In genomic region chr20:62922451-62922921, GRCh38 we compare ENCODE assay signal across 8 cellular contexts. TPM values are rescaled to one million over a fixed set of nuclear protein-coding genes. Genes with fewer than 3 reads are reported as not detected.
DNase-seq lines count a peak whose midpoint lies in the region; ATAC-seq, FAIRE-seq and TF ChIP-seq lines count a peak whose summit lies in the region.
"Had no signal": no experiment of that assay in that cellular context is flagged by ENCODE, and none has a peak within 500 bp of the region (broad histone marks: within the 10 kb centered on the region; RNA-seq: fewer than 3 reads in every experiment).

No MANE protein-coding gene starts in this region.

- H3K4me3 Mint-ChIP-seq in activated T-cell treated with anti-CD3 and anti-CD28 coated beads, Interleukin-2, amount 50 U/mL, for 72 hours: peak overlapping the region; percentile 84 to 95

- H3K36me3 Mint-ChIP-seq in activated T-cell treated with anti-CD3 and anti-CD28 coated beads, Interleukin-2, amount 50 U/mL, for 72 hours (ENCODE audit: insufficient read depth in 2 of 2): peaks cover 2 to 11% of the 10 kb centered on the region in 2 donors

- no peak for TF ChIP-seq POLR2A in stomach (IDR thresholded peaks at IDR 0.05)

- no peak overlapping the region for H3K4me3 ChIP-seq in OCI-LY1 (ENCODE audit: low read depth, low read length, poor library complexity, severe bottlenecking)
- H3K4me3 ChIP-seq in kidney (ENCODE audit: low read length in 2 of 2): no peak overlapping the region
- peak overlapping the region in 1 of 4 donors; percentile 15 for H3K4me3 ChIP-seq in stomach

- peak; percentile 6 to 17 for ATAC-seq in activated T-cell treated with anti-CD3 and anti-CD28 coated beads, Interleukin-2, amount 50 U/mL, for 72 hours (replicated peaks in 1 of 2)
- ATAC-seq in HG03139 (IDR thresholded peaks at IDR 0.05; ENCODE audit: unreplicated experiment): no peak

- H3K9me3 ChIP-seq in OCI-LY1 (ENCODE audit: low read length) (no peaks in the 10 kb centered on the region), kidney (ENCODE audit: control insufficient read depth in 1 of 2, low read length in 2 of 2) (no peaks in the 10 kb centered on the region), stomach (no peaks in the 10 kb centered on the region)

- H3K9ac ChIP-seq in OCI-LY1 (ENCODE audit: low read length) (no peak overlapping the region), kidney (ENCODE audit: low read length in 2 of 2) (no peak overlapping the region)

- H3K27ac ChIP-seq in OCI-LY1 (ENCODE audit: low read depth, low read length, poor library complexity, severe bottlenecking): no peak overlapping the region
- H3K27ac ChIP-seq in kidney (ENCODE audit: low read depth in 2 of 2, low read length in 2 of 2): peak overlapping the region; percentile 5 to 49
- peak overlapping the region in 4 of 5 donors; percentile 92 to 99 (median 98) for H3K27ac ChIP-seq in stomach

- H3K4me1 Mint-ChIP-seq in activated T-cell treated with anti-CD3 and anti-CD28 coated beads, Interleukin-2, amount 50 U/mL, for 72 hours (ENCODE audit: low read depth): peaks cover 87% of the 10 kb centered on the region

- H3K4me2 ChIP-seq in OCI-LY1 (ENCODE audit: low read length): peak overlapping the region; percentile 44; the same call in 1 of the 2 replicates

- intact Hi-C loops in kidney (cut with DNase I): no loop called here
- intact Hi-C loops in stomach (cut with DNase I; ENCODE audit: low total_unique reads): no loop called here

- peak overlapping the region; percentile 90 for H3K27ac Mint-ChIP-seq in activated T-cell treated with anti-CD3 and anti-CD28 coated beads, Interleukin-2, amount 50 U/mL, for 72 hours

- no peaks in the 10 kb centered on the region for H3K27me3 ChIP-seq in OCI-LY1 (ENCODE audit: insufficient read depth, low read length)
- no peaks in the 10 kb centered on the region for H3K27me3 ChIP-seq in stomach

- H3K79me2 ChIP-seq in OCI-LY1 (ENCODE audit: insufficient read depth, low read length): peaks cover 80% of the 10 kb centered on the region

- TF ChIP-seq EP300 in stomach (IDR thresholded peaks at IDR 0.05): no peak

- H3K27me3 Mint-ChIP-seq in activated T-cell treated with anti-CD3 and anti-CD28 coated beads, Interleukin-2, amount 50 U/mL, for 72 hours (ENCODE audit: low read depth): no peaks in the 10 kb centered on the region

- peaks cover 5% of the 10 kb centered on the region; the same call in 1 of the 2 replicates for H3K36me3 ChIP-seq in OCI-LY1 (ENCODE audit: insufficient read depth, low read length)
- no peaks in the 10 kb centered on the region for H3K36me3 ChIP-seq in kidney (ENCODE audit: control insufficient read depth in 1 of 2, insufficient read depth in 2 of 2, low read length in 2 of 2)
- H3K36me3 ChIP-seq in stomach: no peaks in the 10 kb centered on the region

- peak; percentile 49 to 65 for DNase-seq in activated T-cell treated with anti-CD3 and anti-CD28 coated beads, Interleukin-2, amount 50 U/mL, for 72 hours
- no peak for DNase-seq in kidney
- no peak for DNase-seq in stomach
- DNase-seq in GM19238 (ENCODE audit: insufficient read length, low spot score): no peak
- DNase-seq in NCI-H510A (lab: John Stamatoyannopoulos, UW): no peak
- DNase-seq: activated CD4-positive, CD25-positive, alpha-beta regulatory T cell treated with anti-CD3 and anti-CD28 coated beads, Interleukin-2, amount 50 U/mL, for 72 hours had no signal

- H3F3A ChIP-seq in OCI-LY1 (ENCODE audit: insufficient read depth, low read length): no peaks in the 10 kb centered on the region

- 65 to 73% (median 66%) methylated on average over 14 of the region's 14 CpGs for WGBS in stomach, 5 donors

- no peaks in the 10 kb centered on the region for H3K9me3 Mint-ChIP-seq in activated T-cell treated with anti-CD3 and anti-CD28 coated beads, Interleukin-2, amount 50 U/mL, for 72 hours

- H3K4me1 ChIP-seq in OCI-LY1 (ENCODE audit: insufficient read depth, low read length, severe bottlenecking): peaks cover 79% of the 10 kb centered on the region
- H3K4me1 ChIP-seq in kidney (ENCODE audit: control insufficient read depth in 1 of 2, insufficient read depth in 1 of 2, low read depth in 1 of 2, low read length in 2 of 2): peaks cover 48 to 52% of the 10 kb centered on the region in 2 donors
- H3K4me1 ChIP-seq in stomach: peaks cover 84 to 89% (median 86%) of the 10 kb centered on the region in 4 donors

- TF ChIP-seq CTCF in OCI-LY1 (IDR thresholded peaks at IDR 0.05; ENCODE audit: low read length): no peak
- no peak for TF ChIP-seq CTCF in kidney (IDR thresholded peaks at IDR 0.05; ENCODE audit: borderline replicate concordance, extremely low read depth, insufficient read depth)
- TF ChIP-seq CTCF in stomach (IDR thresholded peaks at IDR 0.05): no peak

- no peak overlapping the region for H2AFZ ChIP-seq in OCI-LY1 (ENCODE audit: low read length)

- no peaks in the 10 kb centered on the region for H3K9me2 ChIP-seq in OCI-LY1 (ENCODE audit: low read depth, low read length)

- H4K20me1 ChIP-seq in OCI-LY1 (ENCODE audit: insufficient read depth, low read length): peaks cover 3% of the 10 kb centered on the region; the same call in 1 of the 2 replicates

- FAIRE-seq in kidney (lab: Jason Lieb, UNC): no peak

RNA-seq across cellular contexts. Expression of gene DIDO1, which starts 3.8 kb away (rescaled TPM):
- total RNA-seq in activated T-cell treated with anti-CD3 and anti-CD28 coated beads, Interleukin-2, amount 50 U/mL, for 72 hours: 10 to 100 TPM; 50.0 TPM
- total RNA-seq in kidney: 67.9 TPM
- 23.0 TPM for polyA plus RNA-seq in kidney (ENCODE audit: insufficient read depth, low read depth, low replicate concordance)
- 100 to 1,000 TPM in 1 of 5 donors, 10 to 100 TPM in 4; 56.0 to 117 (median 74.2) TPM for total RNA-seq in stomach
- polyA plus RNA-seq in stomach: 10 to 100 TPM in 2 of 3 donors, 1 to 10 TPM in 1; 8.1 to 14.2 (median 14.1) TPM

RNA-seq across cellular contexts. Expression of gene GID8, which starts 15.5 kb away (rescaled TPM):
- 10 to 100 TPM; 36.0 to 47.2 TPM for total RNA-seq in activated T-cell treated with anti-CD3 and anti-CD28 coated beads, Interleukin-2, amount 50 U/mL, for 72 hours
- 37.3 TPM for total RNA-seq in kidney
- 16.4 TPM for polyA plus RNA-seq in kidney (ENCODE audit: insufficient read depth, low read depth, low replicate concordance)
- total RNA-seq in stomach: 10 to 100 TPM; 12.3 to 39.3 (median 19.2) TPM
- 10 to 100 TPM; 10.8 to 13.6 (median 12.5) TPM for polyA plus RNA-seq in stomach

RNA-seq across cellular contexts. Expression of gene SLC17A9, which starts 30.0 kb away (rescaled TPM):
- total RNA-seq in activated T-cell treated with anti-CD3 and anti-CD28 coated beads, Interleukin-2, amount 50 U/mL, for 72 hours: 10 to 100 TPM; 10.2 to 11.8 TPM
- total RNA-seq in kidney: 9.5 TPM
- 2.0 TPM for polyA plus RNA-seq in kidney (ENCODE audit: insufficient read depth, low read depth, low replicate concordance)
- 10 to 100 TPM in 4 of 5 donors, 1 to 10 TPM in 1; 9.0 to 76.4 (median 18.7) TPM for total RNA-seq in stomach
- polyA plus RNA-seq in stomach: 1 to 10 TPM; 1.1 to 10.0 (median 5.8) TPM

Comparison
In these comparisons a context has a peak if more than half of its experiments do, and no peak if none do; other contexts are left out.
1. DNase-seq: peak in activated T-cell treated with anti-CD3 and anti-CD28 coated beads, Interleukin-2, amount 50 U/mL, for 72 hours (2 of 2); none in kidney (single experiment), stomach (single experiment), GM19238 (single experiment) and NCI-H510A (single experiment).